Comparison of ENCODE assay signal across 1 cellular context in the genomic region with DNA sequence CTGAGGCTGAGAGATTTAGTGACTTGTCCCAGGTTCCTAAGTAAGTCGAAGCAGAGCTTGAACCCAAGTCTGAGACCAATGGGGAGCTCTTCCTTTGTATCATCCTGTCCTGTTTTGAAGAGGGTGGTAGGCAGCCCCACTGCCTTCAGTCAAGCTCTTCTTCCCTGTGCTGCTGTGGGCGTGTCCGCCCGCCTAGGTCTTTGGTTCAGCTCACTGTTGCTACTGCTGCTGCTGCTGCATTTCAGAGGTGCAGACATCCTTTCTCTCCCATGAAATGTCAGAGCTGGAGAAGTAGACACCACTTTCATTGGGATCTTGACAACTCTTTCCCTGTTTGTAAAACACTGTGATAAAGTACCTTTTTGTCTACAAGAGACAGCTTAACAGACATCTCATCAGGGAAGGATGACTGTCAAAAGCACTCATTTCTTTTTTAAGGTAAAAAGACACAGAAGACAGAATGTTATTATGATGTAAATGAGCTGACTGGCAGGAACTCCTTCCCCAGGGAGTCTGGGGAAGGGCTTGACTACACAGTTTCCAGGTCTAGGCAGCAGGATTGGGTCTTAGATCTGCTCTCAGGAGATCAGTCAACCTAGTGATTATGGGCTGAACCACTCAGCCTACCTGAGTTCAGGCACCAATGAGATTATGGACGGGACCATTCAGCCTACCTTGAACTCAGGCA.
TF ChIP-seq lines count a peak whose summit lies in the region.

No MANE protein-coding gene starts in this region.

TF ChIP-seq in WTC11, 78 proteins besides CTCF, POLR2A, EP300 and RAD21 (continued from another document):
- TF ChIP-seq, protein P1, sequence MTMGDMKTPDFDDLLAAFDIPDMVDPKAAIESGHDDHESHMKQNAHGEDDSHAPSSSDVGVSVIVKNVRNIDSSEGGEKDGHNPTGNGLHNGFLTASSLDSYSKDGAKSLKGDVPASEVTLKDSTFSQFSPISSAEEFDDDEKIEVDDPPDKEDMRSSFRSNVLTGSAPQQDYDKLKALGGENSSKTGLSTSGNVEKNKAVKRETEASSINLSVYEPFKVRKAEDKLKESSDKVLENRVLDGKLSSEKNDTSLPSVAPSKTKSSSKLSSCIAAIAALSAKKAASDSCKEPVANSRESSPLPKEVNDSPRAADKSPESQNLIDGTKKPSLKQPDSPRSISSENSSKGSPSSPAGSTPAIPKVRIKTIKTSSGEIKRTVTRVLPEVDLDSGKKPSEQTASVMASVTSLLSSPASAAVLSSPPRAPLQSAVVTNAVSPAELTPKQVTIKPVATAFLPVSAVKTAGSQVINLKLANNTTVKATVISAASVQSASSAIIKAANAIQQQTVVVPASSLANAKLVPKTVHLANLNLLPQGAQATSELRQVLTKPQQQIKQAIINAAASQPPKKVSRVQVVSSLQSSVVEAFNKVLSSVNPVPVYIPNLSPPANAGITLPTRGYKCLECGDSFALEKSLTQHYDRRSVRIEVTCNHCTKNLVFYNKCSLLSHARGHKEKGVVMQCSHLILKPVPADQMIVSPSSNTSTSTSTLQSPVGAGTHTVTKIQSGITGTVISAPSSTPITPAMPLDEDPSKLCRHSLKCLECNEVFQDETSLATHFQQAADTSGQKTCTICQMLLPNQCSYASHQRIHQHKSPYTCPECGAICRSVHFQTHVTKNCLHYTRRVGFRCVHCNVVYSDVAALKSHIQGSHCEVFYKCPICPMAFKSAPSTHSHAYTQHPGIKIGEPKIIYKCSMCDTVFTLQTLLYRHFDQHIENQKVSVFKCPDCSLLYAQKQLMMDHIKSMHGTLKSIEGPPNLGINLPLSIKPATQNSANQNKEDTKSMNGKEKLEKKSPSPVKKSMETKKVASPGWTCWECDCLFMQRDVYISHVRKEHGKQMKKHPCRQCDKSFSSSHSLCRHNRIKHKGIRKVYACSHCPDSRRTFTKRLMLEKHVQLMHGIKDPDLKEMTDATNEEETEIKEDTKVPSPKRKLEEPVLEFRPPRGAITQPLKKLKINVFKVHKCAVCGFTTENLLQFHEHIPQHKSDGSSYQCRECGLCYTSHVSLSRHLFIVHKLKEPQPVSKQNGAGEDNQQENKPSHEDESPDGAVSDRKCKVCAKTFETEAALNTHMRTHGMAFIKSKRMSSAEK (CRISPR knock-in tag; IDR thresholded peaks at IDR 0.05; ENCODE audit: borderline replicate concordance) = no peak
- TF ChIP-seq, protein P2, sequence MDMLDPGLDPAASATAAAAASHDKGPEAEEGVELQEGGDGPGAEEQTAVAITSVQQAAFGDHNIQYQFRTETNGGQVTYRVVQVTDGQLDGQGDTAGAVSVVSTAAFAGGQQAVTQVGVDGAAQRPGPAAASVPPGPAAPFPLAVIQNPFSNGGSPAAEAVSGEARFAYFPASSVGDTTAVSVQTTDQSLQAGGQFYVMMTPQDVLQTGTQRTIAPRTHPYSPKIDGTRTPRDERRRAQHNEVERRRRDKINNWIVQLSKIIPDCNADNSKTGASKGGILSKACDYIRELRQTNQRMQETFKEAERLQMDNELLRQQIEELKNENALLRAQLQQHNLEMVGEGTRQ (CRISPR knock-in tag; IDR thresholded peaks at IDR 0.05) = no peak
- TF ChIP-seq ERG (CRISPR knock-in tag; IDR thresholded peaks at IDR 0.05) (no peak), ESRRA (CRISPR knock-in tag; IDR thresholded peaks at IDR 0.05; ENCODE audit: borderline replicate concordance) (no peak), ATF2 (CRISPR knock-in tag; IDR thresholded peaks at IDR 0.05; ENCODE audit: borderline replicate concordance, low read depth) (no peak), HMGXB4 (CRISPR knock-in tag; IDR thresholded peaks at IDR 0.05) (no peak), CBFB (CRISPR knock-in tag; IDR thresholded peaks at IDR 0.05; ENCODE audit: low read depth) (no peak), CREM (CRISPR knock-in tag; IDR thresholded peaks at IDR 0.05) (no peak)
